8 cellular contexts compared by ENCODE assay signal in the genomic region with DNA sequence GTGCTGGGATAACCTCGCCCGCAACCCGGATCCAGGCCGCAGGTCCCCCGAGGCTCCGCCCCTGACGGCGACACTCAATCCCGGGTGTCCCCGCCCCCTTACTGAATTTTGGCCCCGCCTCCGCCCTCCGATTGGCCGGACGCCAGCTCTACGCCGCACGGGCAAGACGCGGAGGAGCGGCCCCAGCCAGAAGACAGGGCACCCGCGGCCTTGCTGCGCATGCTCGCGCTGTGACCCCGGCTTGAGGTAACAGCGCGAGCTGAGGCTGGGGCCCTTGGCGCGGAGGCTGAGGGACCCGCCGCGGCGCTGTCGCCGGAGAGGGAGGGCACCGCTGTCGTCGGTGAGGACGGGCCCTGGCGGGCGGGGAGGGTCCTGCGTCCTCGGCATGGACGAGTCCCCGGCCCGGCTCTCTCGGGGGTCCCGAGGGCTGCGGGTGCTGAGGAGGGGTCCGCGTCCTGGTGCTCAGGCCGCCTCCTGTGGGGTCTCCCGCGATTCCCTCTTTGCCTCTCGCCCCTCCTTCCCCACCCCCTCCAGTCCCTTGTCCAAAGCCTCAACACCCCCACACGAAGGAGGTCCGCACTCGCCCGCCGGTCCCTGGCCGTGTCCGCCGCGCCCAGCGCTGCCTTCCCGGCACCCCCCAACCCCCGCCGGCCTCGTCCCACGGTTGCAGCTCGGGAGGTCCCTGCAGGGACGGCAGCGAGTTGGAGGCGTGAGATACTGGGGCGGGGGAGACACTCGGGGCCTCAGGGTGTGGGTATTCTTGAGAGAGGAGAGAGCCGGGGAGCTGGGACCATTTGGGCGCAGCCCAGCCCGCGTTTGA. TPM values are rescaled to one million over a fixed set of nuclear protein-coding genes. Genes with fewer than 3 reads are reported as not detected.
DNase-seq lines count a peak whose midpoint lies in the region; ATAC-seq and TF ChIP-seq lines count a peak whose summit lies in the region.

A gene with protein sequence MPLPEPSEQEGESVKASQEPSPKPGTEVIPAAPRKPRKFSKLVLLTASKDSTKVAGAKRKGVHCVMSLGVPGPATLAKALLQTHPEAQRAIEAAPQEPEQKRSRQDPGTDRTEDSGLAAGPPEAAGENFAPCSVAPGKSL (plus strand): TSS at position 189 of the 820 bp plus-strand sequence. CDS start 13,235 bp downstream, outside the sequence.

- H3K36me3 ChIP-seq in ascending aorta (no peaks in the 10 kb centered on the region), vagina (no peaks in the 10 kb centered on the region)

- WGBS in right cardiac atrium = under 1% methylated on average over 82 of the region's 82 CpGs

- peak; percentile 96 to 99 for DNase-seq in NCI-H1930 (lab: John Stamatoyannopoulos, UW)
- DNase-seq in T-helper 2 cell treated with Interferon-gamma antibody and Interleukin-4, amounts not matched to agents 5 μg/mL and 100 μg/mL, for 36 hours (ENCODE audit: low spot score) = peak; percentile 100
- peak; percentile 96 to 99 for DNase-seq in ascending aorta (ENCODE audit: low spot score in 2 of 2)
- peak; percentile 97 to 100 (median 99) for DNase-seq in right cardiac atrium
- DNase-seq in putamen (ENCODE audit: low spot score) = peak; percentile 96
- peak in 1 of 2 donors; percentile 96 for DNase-seq in vagina (ENCODE audit: extremely low spot score in 2 of 2)

- ATAC-seq in GM18502 (IDR thresholded peaks at IDR 0.05; ENCODE audit: poor library complexity, unreplicated experiment) = peak; percentile 82
- peak; percentile 76 for ATAC-seq in HG02970 (IDR thresholded peaks at IDR 0.05; ENCODE audit: low FRiP score, unreplicated experiment)
- ATAC-seq in right cardiac atrium = peak; percentile 91 to 92

- peaks cover 2% of the 10 kb centered on the region for H3K36me3 Mint-ChIP-seq in T-helper 2 cell treated with Interferon-gamma antibody and Interleukin-4, amounts not matched to agents 5 μg/mL and 100 μg/mL, for 36 hours (ENCODE audit: low read depth)

- H3K27me3 Mint-ChIP-seq in T-helper 2 cell treated with Interferon-gamma antibody and Interleukin-4, amounts not matched to agents 5 μg/mL and 100 μg/mL, for 36 hours (ENCODE audit: low read depth) = no peaks in the 10 kb centered on the region

- H3K9me3 ChIP-seq in ascending aorta = no peaks in the 10 kb centered on the region
- no peaks in the 10 kb centered on the region for H3K9me3 ChIP-seq in right cardiac atrium (ENCODE audit: control insufficient read depth, low read length)
- H3K9me3 ChIP-seq in vagina = no peaks in the 10 kb centered on the region

- H3K4me1 ChIP-seq in ascending aorta = peaks cover 0 to 5% of the 10 kb centered on the region in 2 donors
- peaks cover 2% of the 10 kb centered on the region for H3K4me1 ChIP-seq in right cardiac atrium (ENCODE audit: control insufficient read depth, insufficient read depth, low read length)
- H3K4me1 ChIP-seq in vagina = peaks cover 16% of the 10 kb centered on the region

- no peak for TF ChIP-seq POLR2A in vagina (IDR thresholded peaks at IDR 0.05)

- peak in 1 of 3 experiments; percentile 35 for TF ChIP-seq CTCF in ascending aorta (IDR thresholded peaks at IDR 0.05)
- peak in 1 of 3 experiments; percentile 16 for TF ChIP-seq CTCF in vagina (IDR thresholded peaks at IDR 0.05)

- H3K27ac ChIP-seq in ascending aorta = peak within 1 kb of the TSS; percentile 91 to 94
- H3K27ac ChIP-seq in right cardiac atrium (ENCODE audit: low read length) = peak within 1 kb of the TSS; percentile 87
- peak within 1 kb of the TSS; percentile 94 for H3K27ac ChIP-seq in vagina

- intact Hi-C loops in ascending aorta (cut with DNase I) (loop anchor here (2.0 kb wide), 1 partner anchor 138 kb away; the partner anchor contains the start of gene TNFRSF12A), right cardiac atrium (cut with DNase I) (loop anchor here in 1 of 4 donors (2.0 kb wide), 1 partner anchor 22 kb away; no protein-coding TSS in a partner anchor), vagina (cut with DNase I) (loop anchor here (2.0 kb wide), 1 partner anchor 22 kb away; no protein-coding TSS in a partner anchor)

- peak within 1 kb of the TSS; percentile 64 to 86 for H3K4me3 ChIP-seq in ascending aorta
- H3K4me3 ChIP-seq in right cardiac atrium (ENCODE audit: low read length) = peak within 1 kb of the TSS; percentile 62
- peak within 1 kb of the TSS; percentile 81 to 96 for H3K4me3 ChIP-seq in vagina

- peak within 1 kb of the TSS; percentile 97 for H3K27ac Mint-ChIP-seq in T-helper 2 cell treated with Interferon-gamma antibody and Interleukin-4, amounts not matched to agents 5 μg/mL and 100 μg/mL, for 36 hours

- peaks cover 7% of the 10 kb centered on the region for H3K9me3 Mint-ChIP-seq in T-helper 2 cell treated with Interferon-gamma antibody and Interleukin-4, amounts not matched to agents 5 μg/mL and 100 μg/mL, for 36 hours

- no peaks in the 10 kb centered on the region for H3K27me3 ChIP-seq in ascending aorta
- H3K27me3 ChIP-seq in right cardiac atrium (ENCODE audit: control insufficient read depth, insufficient read depth) = no peaks in the 10 kb centered on the region
- no peaks in the 10 kb centered on the region for H3K27me3 ChIP-seq in vagina

- H3K4me3 Mint-ChIP-seq in T-helper 2 cell treated with Interferon-gamma antibody and Interleukin-4, amounts not matched to agents 5 μg/mL and 100 μg/mL, for 36 hours = peak within 1 kb of the TSS; percentile 93

- peaks cover 12% of the 10 kb centered on the region for H3K4me1 Mint-ChIP-seq in T-helper 2 cell treated with Interferon-gamma antibody and Interleukin-4, amounts not matched to agents 5 μg/mL and 100 μg/mL, for 36 hours (ENCODE audit: low read depth)

RNA-seq across cellular contexts. Expression of the gene that starts here (rescaled TPM):
- total RNA-seq in ascending aorta (109 TPM), right cardiac atrium (10 to 100 TPM; 26.6 to 37.2 (median 29.1) TPM), vagina (65.1 TPM)
- 44.3 TPM for polyA plus RNA-seq in right cardiac atrium
